1 cellular context compared by ENCODE assay signal in genomic region chr15:69082041-69082502, GRCh38.
TF ChIP-seq lines count a peak whose summit lies in the region.

No MANE protein-coding gene starts in this region.

TF ChIP-seq in WTC11, 78 proteins besides CTCF, POLR2A, EP300 and RAD21 (continued from another document):
- no peak for TF ChIP-seq ARID4B (CRISPR knock-in tag; IDR thresholded peaks at IDR 0.05; ENCODE audit: borderline replicate concordance)
- no peak for TF ChIP-seq TP53 (CRISPR knock-in tag; IDR thresholded peaks at IDR 0.05)
- no peak for TF ChIP-seq MAX (CRISPR knock-in tag; IDR thresholded peaks at IDR 0.05)
- TF ChIP-seq NFE2L1 (CRISPR knock-in tag; IDR thresholded peaks at IDR 0.05), result no peak
- TF ChIP-seq, protein P1, sequence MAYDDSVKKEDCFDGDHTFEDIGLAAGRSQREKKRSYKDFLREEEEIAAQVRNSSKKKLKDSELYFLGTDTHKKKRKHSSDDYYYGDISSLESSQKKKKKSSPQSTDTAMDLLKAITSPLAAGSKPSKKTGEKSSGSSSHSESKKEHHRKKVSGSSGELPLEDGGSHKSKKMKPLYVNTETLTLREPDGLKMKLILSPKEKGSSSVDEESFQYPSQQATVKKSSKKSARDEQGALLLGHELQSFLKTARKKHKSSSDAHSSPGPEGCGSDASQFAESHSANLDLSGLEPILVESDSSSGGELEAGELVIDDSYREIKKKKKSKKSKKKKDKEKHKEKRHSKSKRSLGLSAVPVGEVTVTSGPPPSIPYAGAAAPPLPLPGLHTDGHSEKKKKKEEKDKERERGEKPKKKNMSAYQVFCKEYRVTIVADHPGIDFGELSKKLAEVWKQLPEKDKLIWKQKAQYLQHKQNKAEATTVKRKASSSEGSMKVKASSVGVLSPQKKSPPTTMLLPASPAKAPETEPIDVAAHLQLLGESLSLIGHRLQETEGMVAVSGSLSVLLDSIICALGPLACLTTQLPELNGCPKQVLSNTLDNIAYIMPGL (CRISPR knock-in tag; IDR thresholded peaks at IDR 0.05), result no peak
- no peak for TF ChIP-seq RORB (CRISPR knock-in tag; IDR thresholded peaks at IDR 0.05)
